In genomic region chr7:88668591-88668990, GRCh38 we compare ENCODE assay signal across 23 cellular contexts.
"Had no signal": no experiment of that assay in that cellular context is flagged by ENCODE, and none has a peak within 500 bp of the region (broad histone marks: within the 10 kb centered on the region; RNA-seq: fewer than 3 reads in every experiment).

No MANE protein-coding gene starts in this region.

- H3K9me3 Mint-ChIP-seq: nephron; stimulated activated naive B cell treated with anti-CD40 and anti-IgM and Interleukin-4, amounts not matched to agents 10 μg/mL and 1 μg/mL and 100 μg/mL, for 72 hours had no signal

- H3K4me3 Mint-ChIP-seq: naive B cell; nephron; stimulated activated naive B cell treated with anti-CD40 and anti-IgM and Interleukin-4, amounts not matched to agents 10 μg/mL and 1 μg/mL and 100 μg/mL, for 72 hours; stimulated activated naive CD8-positive, alpha-beta T cell treated with anti-CD3 and anti-CD28 coated beads, Interleukin-15, amount 100 ng/mL, for 72 hours had no signal

- H3K27me3 ChIP-seq: gastrocnemius medialis, testis, tibial nerve, upper lobe of right lung, vagina had no signal

- H3K27ac ChIP-seq: gastrocnemius medialis, left ventricle myocardium inferior, parathyroid adenoma, psoas muscle, testis, tibial nerve, upper lobe of right lung, vagina had no signal

- H3K4me1 ChIP-seq: gastrocnemius medialis, left ventricle myocardium inferior, parathyroid adenoma, psoas muscle, testis, tibial nerve, upper lobe of right lung, vagina had no signal

- H3K36me3 ChIP-seq: gastrocnemius medialis, left ventricle myocardium inferior, tibial nerve, upper lobe of right lung, vagina had no signal

- H3K9me3 ChIP-seq: gastrocnemius medialis, left ventricle myocardium inferior, psoas muscle, testis, tibial nerve, upper lobe of right lung, vagina had no signal

- H3K27me3 Mint-ChIP-seq: naive B cell; stimulated activated naive B cell treated with anti-CD40 and anti-IgM and Interleukin-4, amounts not matched to agents 10 μg/mL and 1 μg/mL and 100 μg/mL, for 72 hours; stimulated activated naive CD8-positive, alpha-beta T cell treated with anti-CD3 and anti-CD28 coated beads, Interleukin-15, amount 100 ng/mL, for 72 hours had no signal

- H3K27ac Mint-ChIP-seq: naive B cell; nephron; stimulated activated naive B cell treated with anti-CD40 and anti-IgM and Interleukin-4, amounts not matched to agents 10 μg/mL and 1 μg/mL and 100 μg/mL, for 72 hours; stimulated activated naive CD8-positive, alpha-beta T cell treated with anti-CD3 and anti-CD28 coated beads, Interleukin-15, amount 100 ng/mL, for 72 hours had no signal

- ATAC-seq: esophagus mucosa; gastrocnemius medialis; left cardiac atrium; psoas muscle; sciatic nerve; stimulated activated naive B cell treated with anti-CD40 and anti-IgM and Interleukin-4, amounts not matched to agents 10 μg/mL and 1 μg/mL and 100 μg/mL, for 72 hours; stimulated activated naive CD8-positive, alpha-beta T cell treated with anti-CD3 and anti-CD28 coated beads, Interleukin-15, amount 100 ng/mL, for 72 hours; upper lobe of right lung had no signal

- DNase-seq: effector memory CD4-positive, alpha-beta T cell; gastrocnemius medialis; kidney; left cardiac atrium; left ventricle myocardium inferior; mesenchymal stem cell; naive B cell; occipital lobe; psoas muscle; retina; stimulated activated CD4-positive, alpha-beta T cell treated with anti-CD3 and anti-CD28 coated beads, Interleukin-2, amount 100 ng/mL, for 24 hours; stimulated activated CD4-positive, alpha-beta T cell treated with anti-CD3 and anti-CD28 coated beads, Interleukin-4, amount 100 ng/mL, for 4 hours; stimulated activated naive B cell treated with anti-CD40 and anti-IgM and Interleukin-4, amounts not matched to agents 10 μg/mL and 1 μg/mL and 100 μg/mL, for 72 hours; stimulated activated naive CD8-positive, alpha-beta T cell treated with anti-CD3 and anti-CD28 coated beads, Interleukin-15, amount 100 ng/mL, for 72 hours; testis; upper lobe of right lung had no signal

- H3K4me3 ChIP-seq: gastrocnemius medialis, left ventricle myocardium inferior, lung, psoas muscle, testis, tibial nerve, upper lobe of right lung, vagina had no signal

- H3K36me3 Mint-ChIP-seq: naive B cell; stimulated activated naive B cell treated with anti-CD40 and anti-IgM and Interleukin-4, amounts not matched to agents 10 μg/mL and 1 μg/mL and 100 μg/mL, for 72 hours had no signal

- H3K4me1 Mint-ChIP-seq: naive B cell; nephron; stimulated activated naive B cell treated with anti-CD40 and anti-IgM and Interleukin-4, amounts not matched to agents 10 μg/mL and 1 μg/mL and 100 μg/mL, for 72 hours; stimulated activated naive CD8-positive, alpha-beta T cell treated with anti-CD3 and anti-CD28 coated beads, Interleukin-15, amount 100 ng/mL, for 72 hours had no signal
